ENCODE assay signal across 8 cellular contexts in the genomic region with DNA sequence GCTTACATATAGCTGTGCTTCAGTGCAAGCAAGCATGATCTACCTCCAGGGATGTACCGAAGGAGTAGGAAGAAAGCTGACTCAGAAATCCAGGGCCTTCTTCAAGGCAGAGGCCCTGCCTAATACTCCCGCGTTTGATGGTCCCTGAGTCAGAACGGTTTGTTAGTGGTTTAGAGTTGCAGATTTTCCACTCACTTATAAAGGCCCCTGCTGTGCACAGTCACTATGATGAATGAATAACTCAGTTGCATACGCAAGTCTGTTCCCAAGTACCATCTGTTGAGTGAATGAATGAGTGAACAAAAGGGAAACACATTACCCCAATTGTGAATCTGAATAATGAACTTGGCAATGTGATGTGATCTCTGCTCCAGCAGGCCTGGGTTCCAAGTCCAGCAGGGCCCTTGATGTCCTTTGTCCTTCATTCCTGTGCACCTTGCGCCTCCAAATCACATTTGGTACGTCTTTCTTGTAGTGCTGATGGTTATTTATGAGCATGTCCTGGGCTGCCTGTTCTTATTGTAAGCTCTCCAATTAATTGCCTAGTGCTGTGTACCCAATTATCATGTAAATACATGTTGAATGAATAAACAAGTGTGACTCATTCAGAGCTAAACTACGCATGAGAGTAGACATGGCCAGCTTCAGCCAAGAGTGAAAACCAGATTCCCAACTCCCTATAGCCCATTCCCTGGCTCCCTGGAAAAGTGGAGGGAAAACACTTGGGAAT.
DNase-seq lines count a peak whose midpoint lies in the region; ATAC-seq, FAIRE-seq and TF ChIP-seq lines count a peak whose summit lies in the region.

No MANE protein-coding gene starts in this region.

- peak overlapping the region; percentile 86 for H3K4ac ChIP-seq in IMR-90 (ENCODE audit: low read depth, low read length)

- H3K56ac ChIP-seq in IMR-90 (ENCODE audit: extremely low read depth, insufficient read depth, low read length), result peak overlapping the region; percentile 18; the same call in 1 of the 2 replicates

- H2AK9ac ChIP-seq in IMR-90 (replicated peaks; ENCODE audit: low read depth, low read length, poor library complexity), result no peak overlapping the region

- ATAC-seq in IMR-90 (ENCODE audit: low read depth), result peak; percentile 79
- ATAC-seq in HG02981 (IDR thresholded peaks at IDR 0.05; ENCODE audit: unreplicated experiment), result no peak
- no peak for ATAC-seq in GM21723 (IDR thresholded peaks at IDR 0.05; ENCODE audit: unreplicated experiment)

- H2BK20ac ChIP-seq in IMR-90 (ENCODE audit: low read depth, low read length), result peak overlapping the region; percentile 87

- DNase-seq in AG09309 (ENCODE audit: low read depth), result peak; percentile 91
- peak; percentile 99 for DNase-seq in IMR-90
- DNase-seq in amniotic epithelial cell (ENCODE audit: low read depth), result peak; percentile 91
- DNase-seq in medulla oblongata (ENCODE audit: extremely low spot score), result peak; percentile 90
- no peak for DNase-seq in osteocyte (ENCODE audit: extremely low spot score, unreplicated experiment)
- DNase-seq in kidney, result no peak

- no peaks in the 10 kb centered on the region for H3K36me3 ChIP-seq in IMR-90 (ENCODE audit: control insufficient read depth, insufficient read depth, low read length)
- no peaks in the 10 kb centered on the region for H3K36me3 ChIP-seq in kidney (ENCODE audit: control insufficient read depth in 1 of 2, insufficient read depth in 2 of 2, low read length in 2 of 2)

- CTCF ChIA-PET in IMR-90 (lab: Yijun Ruan, JAX), result interaction anchor here (0.6 to 1.4 kb wide), 8 partner anchors 9 to 469 kb away, joined by 3 to 8 read pairs (median 3); no protein-coding TSS in a partner anchor

- H3K9me1 ChIP-seq in IMR-90 (ENCODE audit: insufficient read depth, low read length), result peaks cover 9% of the 10 kb centered on the region

- H3K23ac ChIP-seq in IMR-90 (ENCODE audit: low read depth, low read length), result peak overlapping the region; percentile 49; the same call in 1 of the 2 replicates

- H3K18ac ChIP-seq in IMR-90 (ENCODE audit: low read depth, low read length), result peak overlapping the region; percentile 53; the same call in 1 of the 2 replicates

- no peak overlapping the region for H3K27ac Mint-ChIP-seq in osteocyte (ENCODE audit: unreplicated experiment)

- H2BK120ac ChIP-seq in IMR-90 (ENCODE audit: low read depth, low read length), result peak overlapping the region; percentile 66

- peak overlapping the region; percentile 81 for H2BK5ac ChIP-seq in IMR-90 (ENCODE audit: low read depth, low read length, poor library complexity, severe bottlenecking)

- H3K4me2 ChIP-seq in IMR-90 (ENCODE audit: low read depth, low read length), result peak overlapping the region; percentile 52; the same call in 1 of the 2 replicates

- H3K27me3 ChIP-seq in IMR-90 (ENCODE audit: control insufficient read depth, insufficient read depth, low read length), result no peaks in the 10 kb centered on the region

- no peak for TF ChIP-seq RAD21 in IMR-90 (IDR thresholded peaks at IDR 0.05; ENCODE audit: low read length)

- no CpG with 5 or more reads among the region's 8 CpGs for WGBS in IMR-90 (ENCODE audit: extremely low coverage in 2 of 2, insufficient read length in 1 of 2), 2 experiments

- peak overlapping the region; percentile 8 to 77; a peak in 3 of 4 replicates for H4K8ac ChIP-seq in IMR-90 (ENCODE audit: low read depth in 2 of 2, low read length in 2 of 2)

- H3K27me3 Mint-ChIP-seq in osteocyte (ENCODE audit: unreplicated experiment), result no peaks in the 10 kb centered on the region

- dilution Hi-C loops in IMR-90 (cut with HindIII; ENCODE audit: low sequenced_read_pairs, unreplicated experiment), result loop anchor here (25.0 kb wide), 1 partner anchor 472 kb away; the partner anchor contains the start of gene CLEC3B

- in situ Hi-C loops in IMR-90 (cut with MboI; ENCODE audit: low sequenced_read_pairs), result loop anchor here (5.0 kb wide), 2 partner anchors 287 to 472 kb away; no protein-coding TSS in a partner anchor

- no peak for TF ChIP-seq CTCF in AG09309 (IDR thresholded peaks at IDR 0.05; ENCODE audit: control insufficient read depth, insufficient read depth, low read depth, low read length, missing control alignments)
- no peak for TF ChIP-seq CTCF in IMR-90 (conservative IDR thresholded peaks at IDR 0.05; ENCODE audit: low read depth, low read length)
- no peak for TF ChIP-seq CTCF in osteocyte (IDR thresholded peaks at IDR 0.05)
- TF ChIP-seq CTCF in kidney (IDR thresholded peaks at IDR 0.05; ENCODE audit: borderline replicate concordance, extremely low read depth, insufficient read depth), result no peak

- H3K27ac ChIP-seq in IMR-90 (ENCODE audit: insufficient read depth, low read length) (peak overlapping the region; percentile 65), kidney (ENCODE audit: low read depth in 2 of 2, low read length in 2 of 2) (peak overlapping the region in 1 of 2 donors; percentile 17)

- H4K91ac ChIP-seq in IMR-90 (ENCODE audit: insufficient read depth, low read depth, low read length), result peak overlapping the region; percentile 84

- H2AFZ ChIP-seq in IMR-90 (replicated peaks; ENCODE audit: low read length, poor library complexity), result no peak overlapping the region

- H3K4me3 ChIP-seq in AG09309 (ENCODE audit: control insufficient read depth, low read depth, low read length), result no peak overlapping the region
- H3K4me3 ChIP-seq in IMR-90 (ENCODE audit: insufficient read depth, low read depth, low read length), result no peak overlapping the region
- no peak overlapping the region for H3K4me3 ChIP-seq in kidney (ENCODE audit: low read length in 2 of 2)

- no TSS peak for BruUV-seq in IMR-90 (replicated peaks; lab: Mats Ljungman, UMichigan)

- H3K4me1 ChIP-seq in IMR-90 (ENCODE audit: control insufficient read depth, insufficient read depth, low read length) (peaks cover 29% of the 10 kb centered on the region), kidney (ENCODE audit: control insufficient read depth in 1 of 2, insufficient read depth in 1 of 2, low read depth in 1 of 2, low read length in 2 of 2) (peaks cover 6 to 13% of the 10 kb centered on the region in 2 donors)

- TF ChIP-seq POLR2A in IMR-90 (IDR thresholded peaks at IDR 0.05; ENCODE audit: low read depth, low read length), result no peak; the same call in 1 of the 2 replicates

- H3K9ac ChIP-seq in IMR-90 (ENCODE audit: low read depth, low read length), result no peak overlapping the region
- H3K9ac ChIP-seq in kidney (ENCODE audit: low read length in 2 of 2), result no peak overlapping the region

- no peak for FAIRE-seq in kidney (lab: Jason Lieb, UNC)

- peaks cover 4% of the 10 kb centered on the region; the same call in 1 of the 2 replicates for H4K20me1 ChIP-seq in IMR-90 (ENCODE audit: insufficient read depth, low read length)

- peak overlapping the region; percentile 79 for H2AK5ac ChIP-seq in IMR-90 (ENCODE audit: low read depth, low read length)

- H3K4me3 Mint-ChIP-seq in osteocyte (ENCODE audit: unreplicated experiment), result no peak overlapping the region

- H3K9me3 ChIP-seq in IMR-90 (ENCODE audit: control insufficient read depth, insufficient read depth, low read length), result no peaks in the 10 kb centered on the region
- no peaks in the 10 kb centered on the region for H3K9me3 ChIP-seq in kidney (ENCODE audit: control insufficient read depth in 1 of 2, low read length in 2 of 2)

- H3K79me1 ChIP-seq in IMR-90 (ENCODE audit: low read depth in 1 of 2, low read length in 2 of 2), result 0 out of 4 replicates have a peak, but pooled peaks cover 2 to 7% of the 10 kb centered on the region in 2 experiments

- no peaks in the 10 kb centered on the region for H3K9me3 Mint-ChIP-seq in osteocyte (ENCODE audit: unreplicated experiment)

- H2BK15ac ChIP-seq in IMR-90 (ENCODE audit: low read depth, low read length), result peak overlapping the region; percentile 63; the same call in 2 of the 3 replicates

- POLR2A ChIA-PET in IMR-90 (lab: Charles Lee; ENCODE audit: unreplicated experiment), result no interaction called here

- peaks cover 5% of the 10 kb centered on the region for H3K36me3 Mint-ChIP-seq in osteocyte (ENCODE audit: unreplicated experiment)

- peak overlapping the region; percentile 23; the same call in 1 of the 2 replicates for H4K5ac ChIP-seq in IMR-90 (ENCODE audit: low read depth, low read length)

- peak overlapping the region; percentile 34 for H3K14ac ChIP-seq in IMR-90 (replicated peaks; ENCODE audit: low read depth, low read length)

- intact Hi-C loops in IMR-90 (cut with micrococcal nuclease) (loop anchor here (2.0 to 5.0 kb wide), 2 partner anchors 284 to 452 kb away; no protein-coding TSS in a partner anchor), kidney (cut with DNase I) (loop anchor here (10.0 kb wide), 1 partner anchor 474 kb away; no protein-coding TSS in a partner anchor)

- peaks cover 2% of the 10 kb centered on the region for H3K4me1 Mint-ChIP-seq in osteocyte (ENCODE audit: unreplicated experiment)

TF ChIP-seq in IMR-90, 13 proteins besides CTCF, POLR2A, EP300 and RAD21 (continues in another document):
- TF ChIP-seq RCOR1 (IDR thresholded peaks at IDR 0.05; ENCODE audit: insufficient replicate concordance, low read length) (peak; percentile 82), CEBPB (IDR thresholded peaks at IDR 0.05; ENCODE audit: low read depth, low read length) (peak; percentile 66), MAZ (IDR thresholded peaks at IDR 0.05; ENCODE audit: borderline replicate concordance, low read depth, low read length) (no peak), USF2 (IDR thresholded peaks at IDR 0.05; ENCODE audit: low read depth, low read length) (no peak), CHD1 (IDR thresholded peaks at IDR 0.05; ENCODE audit: low read depth, low read length) (no peak), MAFK (IDR thresholded peaks at IDR 0.05; ENCODE audit: low read depth, low read length) (peak; percentile 90), ELK1 (IDR thresholded peaks at IDR 0.05; ENCODE audit: borderline replicate concordance, low read depth, low read length) (no peak), FOS (IDR thresholded peaks at IDR 0.05; ENCODE audit: low read depth, low read length) (peak; percentile 70; the same call in 1 of the 2 replicates), RFX5 (IDR thresholded peaks at IDR 0.05; ENCODE audit: low read depth, low read length) (no peak)

Comparison
In these comparisons a context has a peak if more than half of its experiments do, and no peak if none do; other contexts are left out.
1. DNase-seq: peak in AG09309 (single experiment), IMR-90 (single experiment), amniotic epithelial cell (single experiment) and medulla oblongata (single experiment); none in osteocyte (single experiment) and kidney (single experiment).